In genomic region chr17:27384261-27384701, GRCh38 we compare ENCODE assay signal across 8 cellular contexts.
DNase-seq lines count a peak whose midpoint lies in the region; ATAC-seq, FAIRE-seq and TF ChIP-seq lines count a peak whose summit lies in the region.

No MANE protein-coding gene starts in this region.

- no peak overlapping the region for H2AFZ ChIP-seq in OCI-LY7 (ENCODE audit: low read length)

- no peak for ATAC-seq in GM18519 (IDR thresholded peaks at IDR 0.05; ENCODE audit: low FRiP score, unreplicated experiment)

- H3K36me3 Mint-ChIP-seq in nephron progenitor cell (ENCODE audit: low read depth): no peaks in the 10 kb centered on the region

- H4K20me1 ChIP-seq in OCI-LY7 (ENCODE audit: insufficient read depth, low read length): no peaks in the 10 kb centered on the region

- H3K27ac ChIP-seq in OCI-LY7 (ENCODE audit: low read depth, low read length, poor library complexity, severe bottlenecking): no peak overlapping the region

- BruUV-seq in OCI-LY7 (replicated peaks; lab: Mats Ljungman, UMichigan): no TSS peak

- CTCF ChIA-PET in OCI-LY7 (lab: Charles Lee; ENCODE audit: unreplicated experiment): no interaction called here

- no peak for TF ChIP-seq CTCF in fibroblast of mammary gland (conservative IDR thresholded peaks at IDR 0.05; ENCODE audit: control insufficient read depth, insufficient read depth, low read depth, low read length)
- no peak for TF ChIP-seq CTCF in nephron progenitor cell (IDR thresholded peaks at IDR 0.05)
- no peak for TF ChIP-seq CTCF in OCI-LY7 (conservative IDR thresholded peaks at IDR 0.05; ENCODE audit: low read length)

- no peaks in the 10 kb centered on the region for H3K79me2 ChIP-seq in OCI-LY7 (ENCODE audit: insufficient read depth, low read depth, low read length)

- DNase-seq in DMS 273 treated with DMSO at 0.1 percent for 48 hours (lab: John Stamatoyannopoulos, UW) (peak; percentile 84), RCC 7860 (ENCODE audit: low spot score) (peak; percentile 71), fibroblast of mammary gland (ENCODE audit: low read depth) (peak; percentile 92), occipital lobe (lab: John Stamatoyannopoulos, UW) (peak; percentile 70), OCI-M1 (lab: John Stamatoyannopoulos, UW) (no peak), nephron progenitor cell (no peak), OCI-LY7 (ENCODE audit: low spot score) (no peak)

- H3K36me3 ChIP-seq in OCI-LY7 (ENCODE audit: insufficient read depth, low read length): no peaks in the 10 kb centered on the region

- no peaks in the 10 kb centered on the region for H3K9me3 Mint-ChIP-seq in nephron progenitor cell

- H3K27me3 Mint-ChIP-seq in nephron progenitor cell (ENCODE audit: low read depth, poor library complexity): peaks cover 13% of the 10 kb centered on the region

- POLR2A ChIA-PET in OCI-LY7 (lab: Charles Lee): no interaction called here

- H3K4me2 ChIP-seq in OCI-LY7 (ENCODE audit: low read length): no peak overlapping the region

- intact Hi-C loops in OCI-LY7 (cut with micrococcal nuclease; ENCODE audit: unreplicated experiment): no loop called here

- H3K27ac Mint-ChIP-seq in nephron progenitor cell: no peak overlapping the region

- FAIRE-seq in RCC 7860 (lab: Jason Lieb, UNC): no peak

- H3K4me1 ChIP-seq in OCI-LY7 (ENCODE audit: insufficient read depth, low read length, poor library complexity, severe bottlenecking): no peaks in the 10 kb centered on the region

- H3K9me3 ChIP-seq in OCI-LY7 (ENCODE audit: low read length): no peaks in the 10 kb centered on the region

- no peaks in the 10 kb centered on the region for H3K9me2 ChIP-seq in OCI-LY7 (ENCODE audit: insufficient read depth, low read length)

- H3K4me3 Mint-ChIP-seq in nephron progenitor cell: no peak overlapping the region

- H3K4me3 ChIP-seq in fibroblast of mammary gland (ENCODE audit: control insufficient read depth, low read depth, low read length) (no peak overlapping the region), OCI-LY7 (ENCODE audit: low read depth, low read length, poor library complexity, severe bottlenecking) (no peak overlapping the region)

- H3K4me1 Mint-ChIP-seq in nephron progenitor cell: peaks cover 11% of the 10 kb centered on the region

Comparison
In these comparisons a context has a peak if more than half of its experiments do, and no peak if none do; other contexts are left out.
1. DNase-seq: peak in DMS 273 treated with DMSO at 0.1 percent for 48 hours (single experiment), RCC 7860 (single experiment), fibroblast of mammary gland (single experiment) and occipital lobe (single experiment); none in OCI-M1 (single experiment), nephron progenitor cell (single experiment) and OCI-LY7 (single experiment).